Comparison of ENCODE assay signal across 10 cellular contexts in the genomic region with DNA sequence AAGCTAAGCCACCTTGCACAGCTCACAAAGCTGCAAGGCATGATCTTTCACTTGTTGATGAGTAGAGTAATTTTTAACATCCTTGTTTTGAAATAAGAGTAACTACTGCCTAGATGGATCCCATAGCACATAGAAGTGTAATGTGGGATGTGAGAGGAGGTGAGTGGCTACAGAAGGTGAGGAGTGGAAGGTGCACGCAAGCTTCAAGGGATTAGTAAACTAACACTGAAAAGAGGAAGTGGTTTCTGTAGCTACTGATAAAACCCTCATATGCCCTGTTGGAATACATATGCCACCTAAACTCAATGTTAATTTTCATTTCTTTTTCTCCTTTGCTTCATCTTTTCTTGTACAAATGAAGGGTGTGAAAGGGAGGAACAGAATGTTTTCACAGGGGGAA. TPM values are rescaled to one million over a fixed set of nuclear protein-coding genes. Genes with fewer than 3 reads are reported as not detected.
DNase-seq lines count a peak whose midpoint lies in the region; ATAC-seq, FAIRE-seq and TF ChIP-seq lines count a peak whose summit lies in the region.
"Had no signal": no experiment of that assay in that cellular context is flagged by ENCODE, and none has a peak within 500 bp of the region (broad histone marks: within the 10 kb centered on the region; RNA-seq: fewer than 3 reads in every experiment).

No MANE protein-coding gene starts in this region.

- peak; percentile 54 for ATAC-seq in HG02870 (IDR thresholded peaks at IDR 0.05; ENCODE audit: unreplicated experiment)
- peak; percentile 92 to 97 for ATAC-seq in stimulated activated naive B cell treated with anti-CD40 and anti-IgM and Interleukin-4, amounts not matched to agents 10 μg/mL and 1 μg/mL and 100 μg/mL, for 72 hours (replicated peaks)

- no peak for DNase-seq in activated CD4-positive, alpha-beta T cell treated with anti-CD3 and anti-CD28 coated beads, Interleukin-2, amount 10 ng/mL, durations not matched to agents 7 days and 5 days
- DNase-seq in activated CD4-positive, alpha-beta T cell treated with anti-CD3 and anti-CD28 coated beads, Interleukin-2, amount 50 U/mL, for 4 hours, result no peak
- peak; percentile 53 for DNase-seq in NCI-H69 (lab: John Stamatoyannopoulos, UW)
- DNase-seq in stimulated activated naive B cell treated with anti-CD40 and anti-IgM and Interleukin-4, amounts not matched to agents 10 μg/mL and 1 μg/mL and 100 μg/mL, for 72 hours, result no peak
- no peak for DNase-seq in WERI-Rb-1
- DNase-seq in urothelium cell line (ENCODE audit: low spot score), result no peak
- no peak for DNase-seq in medulla oblongata (ENCODE audit: extremely low spot score)

- peaks cover 67% of the 10 kb centered on the region for H3K4me1 Mint-ChIP-seq in activated CD4-positive, alpha-beta T cell treated with anti-CD3 and anti-CD28 coated beads, Interleukin-2, amount 10 ng/mL, durations not matched to agents 7 days and 5 days
- H3K4me1 Mint-ChIP-seq in stimulated activated naive B cell treated with anti-CD40 and anti-IgM and Interleukin-4, amounts not matched to agents 10 μg/mL and 1 μg/mL and 100 μg/mL, for 72 hours, result peaks cover 13 to 32% of the 10 kb centered on the region in 2 donors

- POLR2A ChIA-PET in activated CD4-positive, alpha-beta T cell treated with anti-CD3 and anti-CD28 coated beads, Interleukin-2, amount 10 ng/mL, durations not matched to agents 7 days and 5 days (lab: Charles Lee), result no interaction called here

- H3K36me3 Mint-ChIP-seq in activated CD4-positive, alpha-beta T cell treated with anti-CD3 and anti-CD28 coated beads, Interleukin-2, amount 10 ng/mL, durations not matched to agents 7 days and 5 days (ENCODE audit: low read depth), result no peaks in the 10 kb centered on the region
- H3K36me3 Mint-ChIP-seq in stimulated activated naive B cell treated with anti-CD40 and anti-IgM and Interleukin-4, amounts not matched to agents 10 μg/mL and 1 μg/mL and 100 μg/mL, for 72 hours, result no peaks in the 10 kb centered on the region

- no peaks in the 10 kb centered on the region for H3K27me3 Mint-ChIP-seq in activated CD4-positive, alpha-beta T cell treated with anti-CD3 and anti-CD28 coated beads, Interleukin-2, amount 10 ng/mL, durations not matched to agents 7 days and 5 days
- no peaks in the 10 kb centered on the region for H3K27me3 Mint-ChIP-seq in stimulated activated naive B cell treated with anti-CD40 and anti-IgM and Interleukin-4, amounts not matched to agents 10 μg/mL and 1 μg/mL and 100 μg/mL, for 72 hours

- H3K27ac Mint-ChIP-seq in activated CD4-positive, alpha-beta T cell treated with anti-CD3 and anti-CD28 coated beads, Interleukin-2, amount 10 ng/mL, durations not matched to agents 7 days and 5 days, result peak overlapping the region; percentile 38
- no peak overlapping the region for H3K27ac Mint-ChIP-seq in stimulated activated naive B cell treated with anti-CD40 and anti-IgM and Interleukin-4, amounts not matched to agents 10 μg/mL and 1 μg/mL and 100 μg/mL, for 72 hours

- H3K9me3 Mint-ChIP-seq in activated CD4-positive, alpha-beta T cell treated with anti-CD3 and anti-CD28 coated beads, Interleukin-2, amount 10 ng/mL, durations not matched to agents 7 days and 5 days, result no peaks in the 10 kb centered on the region
- no peaks in the 10 kb centered on the region for H3K9me3 Mint-ChIP-seq in stimulated activated naive B cell treated with anti-CD40 and anti-IgM and Interleukin-4, amounts not matched to agents 10 μg/mL and 1 μg/mL and 100 μg/mL, for 72 hours

- CTCF ChIA-PET in activated CD4-positive, alpha-beta T cell treated with anti-CD3 and anti-CD28 coated beads, Interleukin-2, amount 10 ng/mL, durations not matched to agents 7 days and 5 days (lab: Charles Lee), result interaction anchor here (0.8 kb wide), 1 partner anchor 10 kb away, joined by 4 read pairs; no protein-coding TSS in a partner anchor

- peak overlapping the region; percentile 37 for H3K4me3 Mint-ChIP-seq in activated CD4-positive, alpha-beta T cell treated with anti-CD3 and anti-CD28 coated beads, Interleukin-2, amount 10 ng/mL, durations not matched to agents 7 days and 5 days
- no peak overlapping the region for H3K4me3 Mint-ChIP-seq in stimulated activated naive B cell treated with anti-CD40 and anti-IgM and Interleukin-4, amounts not matched to agents 10 μg/mL and 1 μg/mL and 100 μg/mL, for 72 hours

- TF ChIP-seq CTCF in WERI-Rb-1 (IDR thresholded peaks at IDR 0.05; ENCODE audit: low read depth, low read length), result no peak

- no peak for FAIRE-seq in urothelium cell line (lab: Jason Lieb, UNC)

- H3K9me3 ChIP-seq in WERI-Rb-1 (ENCODE audit: severe bottlenecking), result no peaks in the 10 kb centered on the region
- H3K9me3 ChIP-seq: BLaER1 had no signal

- H3K27me3 ChIP-seq in WERI-Rb-1 (ENCODE audit: insufficient read depth, low read depth, severe bottlenecking), result no peaks in the 10 kb centered on the region
- H3K27me3 ChIP-seq: BLaER1, hepatocyte had no signal

- no peaks in the 10 kb centered on the region for H3K36me3 ChIP-seq in WERI-Rb-1
- H3K36me3 ChIP-seq: BLaER1 had no signal

- no peak overlapping the region for H3K4me3 ChIP-seq in WERI-Rb-1 (ENCODE audit: low read depth, low read length)
- H3K4me3 ChIP-seq: BLaER1, hepatocyte had no signal

- H3K27ac ChIP-seq in WERI-Rb-1, result no peak overlapping the region
- H3K27ac ChIP-seq: BLaER1, hepatocyte had no signal

RNA-seq across cellular contexts. Expression of gene CTSC, which starts 22.0 kb away (rescaled TPM):
- total RNA-seq in activated CD4-positive, alpha-beta T cell treated with anti-CD3 and anti-CD28 coated beads, Interleukin-2, amount 10 ng/mL, durations not matched to agents 7 days and 5 days, result 100 to 1,000 TPM; 230 to 272 TPM
